In the genomic region with DNA sequence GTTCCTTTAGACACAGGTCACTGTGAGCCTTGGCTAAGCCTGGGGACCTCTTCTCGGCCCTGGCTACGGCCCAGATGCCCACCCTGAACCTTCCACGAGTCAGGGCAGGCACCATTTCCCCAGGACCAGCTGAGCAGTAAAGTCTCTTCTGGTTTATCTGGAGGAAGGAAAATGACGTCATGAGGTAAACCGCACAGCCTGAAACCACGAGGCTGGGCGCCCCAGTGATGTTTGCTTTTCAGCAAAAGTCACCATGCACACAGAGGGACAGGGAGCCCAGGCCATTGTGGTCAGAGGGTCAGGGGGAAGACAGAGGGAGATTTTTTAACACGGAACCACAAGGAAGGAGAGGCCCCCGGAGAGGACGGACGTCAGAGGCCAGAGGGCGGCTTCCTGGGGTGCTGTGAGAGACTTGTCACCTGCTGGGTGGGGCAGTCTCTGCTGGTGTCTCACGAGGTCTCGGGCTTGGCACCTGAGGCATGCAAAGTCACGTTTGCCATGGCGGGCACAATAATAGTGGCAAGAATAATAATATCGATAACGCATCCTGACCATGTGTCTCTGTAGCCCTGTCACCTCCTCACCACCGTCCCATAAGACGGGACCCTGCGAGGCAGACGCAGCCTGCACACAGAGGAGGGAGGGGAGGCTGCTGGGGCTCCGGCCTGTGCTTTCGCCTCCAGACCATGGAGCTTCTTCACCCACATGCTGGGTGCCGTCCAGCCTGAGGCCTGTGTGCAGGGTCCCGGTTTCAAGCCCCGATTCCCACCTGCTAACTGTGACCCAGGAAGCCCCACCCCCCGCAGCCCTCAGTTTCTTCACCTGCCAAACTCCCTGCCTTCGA, we compare ENCODE assay signal across 1 cellular context.
TF ChIP-seq lines count a peak whose summit lies in the region.

No MANE protein-coding gene starts in this region.

TF ChIP-seq in HepG2, 621 proteins besides CTCF, POLR2A, EP300 and RAD21 (continued from another document and continues in another):
- TF ChIP-seq, protein P1, sequence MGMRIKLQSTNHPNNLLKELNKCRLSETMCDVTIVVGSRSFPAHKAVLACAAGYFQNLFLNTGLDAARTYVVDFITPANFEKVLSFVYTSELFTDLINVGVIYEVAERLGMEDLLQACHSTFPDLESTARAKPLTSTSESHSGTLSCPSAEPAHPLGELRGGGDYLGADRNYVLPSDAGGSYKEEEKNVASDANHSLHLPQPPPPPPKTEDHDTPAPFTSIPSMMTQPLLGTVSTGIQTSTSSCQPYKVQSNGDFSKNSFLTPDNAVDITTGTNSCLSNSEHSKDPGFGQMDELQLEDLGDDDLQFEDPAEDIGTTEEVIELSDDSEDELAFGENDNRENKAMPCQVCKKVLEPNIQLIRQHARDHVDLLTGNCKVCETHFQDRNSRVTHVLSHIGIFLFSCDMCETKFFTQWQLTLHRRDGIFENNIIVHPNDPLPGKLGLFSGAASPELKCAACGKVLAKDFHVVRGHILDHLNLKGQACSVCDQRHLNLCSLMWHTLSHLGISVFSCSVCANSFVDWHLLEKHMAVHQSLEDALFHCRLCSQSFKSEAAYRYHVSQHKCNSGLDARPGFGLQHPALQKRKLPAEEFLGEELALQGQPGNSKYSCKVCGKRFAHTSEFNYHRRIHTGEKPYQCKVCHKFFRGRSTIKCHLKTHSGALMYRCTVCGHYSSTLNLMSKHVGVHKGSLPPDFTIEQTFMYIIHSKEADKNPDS (CRISPR knock-in tag; IDR thresholded peaks at IDR 0.05): no peak
- no peak for TF ChIP-seq ZNF510 (CRISPR knock-in tag; IDR thresholded peaks at IDR 0.05; ENCODE audit: low read depth)
- no peak for TF ChIP-seq TCF7 (IDR thresholded peaks at IDR 0.05; ENCODE audit: low read depth)
- TF ChIP-seq, protein P2, sequence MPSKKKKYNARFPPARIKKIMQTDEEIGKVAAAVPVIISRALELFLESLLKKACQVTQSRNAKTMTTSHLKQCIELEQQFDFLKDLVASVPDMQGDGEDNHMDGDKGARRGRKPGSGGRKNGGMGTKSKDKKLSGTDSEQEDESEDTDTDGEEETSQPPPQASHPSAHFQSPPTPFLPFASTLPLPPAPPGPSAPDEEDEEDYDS (CRISPR knock-in tag; IDR thresholded peaks at IDR 0.05): 0 out of 2 replicates have a peak, but pooled peaks have one; percentile 31
- TF ChIP-seq, protein P3, sequence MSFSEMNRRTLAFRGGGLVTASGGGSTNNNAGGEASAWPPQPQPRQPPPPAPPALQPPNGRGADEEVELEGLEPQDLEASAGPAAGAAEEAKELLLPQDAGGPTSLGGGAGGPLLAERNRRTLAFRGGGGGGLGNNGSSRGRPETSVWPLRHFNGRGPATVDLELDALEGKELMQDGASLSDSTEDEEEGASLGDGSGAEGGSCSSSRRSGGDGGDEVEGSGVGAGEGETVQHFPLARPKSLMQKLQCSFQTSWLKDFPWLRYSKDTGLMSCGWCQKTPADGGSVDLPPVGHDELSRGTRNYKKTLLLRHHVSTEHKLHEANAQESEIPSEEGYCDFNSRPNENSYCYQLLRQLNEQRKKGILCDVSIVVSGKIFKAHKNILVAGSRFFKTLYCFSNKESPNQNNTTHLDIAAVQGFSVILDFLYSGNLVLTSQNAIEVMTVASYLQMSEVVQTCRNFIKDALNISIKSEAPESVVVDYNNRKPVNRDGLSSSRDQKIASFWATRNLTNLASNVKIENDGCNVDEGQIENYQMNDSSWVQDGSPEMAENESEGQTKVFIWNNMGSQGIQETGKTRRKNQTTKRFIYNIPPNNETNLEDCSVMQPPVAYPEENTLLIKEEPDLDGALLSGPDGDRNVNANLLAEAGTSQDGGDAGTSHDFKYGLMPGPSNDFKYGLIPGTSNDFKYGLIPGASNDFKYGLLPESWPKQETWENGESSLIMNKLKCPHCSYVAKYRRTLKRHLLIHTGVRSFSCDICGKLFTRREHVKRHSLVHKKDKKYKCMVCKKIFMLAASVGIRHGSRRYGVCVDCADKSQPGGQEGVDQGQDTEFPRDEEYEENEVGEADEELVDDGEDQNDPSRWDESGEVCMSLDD (CRISPR knock-in tag; IDR thresholded peaks at IDR 0.05; ENCODE audit: borderline replicate concordance): peak; percentile 32; the same call in 1 of the 2 replicates
- no peak for TF ChIP-seq MBD4 (IDR thresholded peaks at IDR 0.05; ENCODE audit: borderline replicate concordance, low read length)
- TF ChIP-seq RBM22 (optimal IDR thresholded peaks at IDR 0.05; ENCODE audit: low read length): no peak
- no peak for TF ChIP-seq FOXJ3 (CRISPR knock-in tag; IDR thresholded peaks at IDR 0.05; ENCODE audit: borderline replicate concordance)
- 0 out of 2 replicates have a peak, but pooled peaks have one; percentile 26 for TF ChIP-seq ZNF792 (CRISPR knock-in tag; IDR thresholded peaks at IDR 0.05)
- no peak for TF ChIP-seq ZNF260 (CRISPR knock-in tag; IDR thresholded peaks at IDR 0.05; ENCODE audit: borderline replicate concordance, low read depth)
- no peak for TF ChIP-seq PTBP1 (IDR thresholded peaks at IDR 0.05; ENCODE audit: low read depth, low read length, poor library complexity, severe bottlenecking)
- no peak for TF ChIP-seq NR2F2 (IDR thresholded peaks at IDR 0.05; ENCODE audit: borderline replicate concordance, low read depth)
- TF ChIP-seq MED8 (CRISPR knock-in tag; IDR thresholded peaks at IDR 0.05; ENCODE audit: insufficient replicate concordance): no peak
- TF ChIP-seq, protein P4, sequence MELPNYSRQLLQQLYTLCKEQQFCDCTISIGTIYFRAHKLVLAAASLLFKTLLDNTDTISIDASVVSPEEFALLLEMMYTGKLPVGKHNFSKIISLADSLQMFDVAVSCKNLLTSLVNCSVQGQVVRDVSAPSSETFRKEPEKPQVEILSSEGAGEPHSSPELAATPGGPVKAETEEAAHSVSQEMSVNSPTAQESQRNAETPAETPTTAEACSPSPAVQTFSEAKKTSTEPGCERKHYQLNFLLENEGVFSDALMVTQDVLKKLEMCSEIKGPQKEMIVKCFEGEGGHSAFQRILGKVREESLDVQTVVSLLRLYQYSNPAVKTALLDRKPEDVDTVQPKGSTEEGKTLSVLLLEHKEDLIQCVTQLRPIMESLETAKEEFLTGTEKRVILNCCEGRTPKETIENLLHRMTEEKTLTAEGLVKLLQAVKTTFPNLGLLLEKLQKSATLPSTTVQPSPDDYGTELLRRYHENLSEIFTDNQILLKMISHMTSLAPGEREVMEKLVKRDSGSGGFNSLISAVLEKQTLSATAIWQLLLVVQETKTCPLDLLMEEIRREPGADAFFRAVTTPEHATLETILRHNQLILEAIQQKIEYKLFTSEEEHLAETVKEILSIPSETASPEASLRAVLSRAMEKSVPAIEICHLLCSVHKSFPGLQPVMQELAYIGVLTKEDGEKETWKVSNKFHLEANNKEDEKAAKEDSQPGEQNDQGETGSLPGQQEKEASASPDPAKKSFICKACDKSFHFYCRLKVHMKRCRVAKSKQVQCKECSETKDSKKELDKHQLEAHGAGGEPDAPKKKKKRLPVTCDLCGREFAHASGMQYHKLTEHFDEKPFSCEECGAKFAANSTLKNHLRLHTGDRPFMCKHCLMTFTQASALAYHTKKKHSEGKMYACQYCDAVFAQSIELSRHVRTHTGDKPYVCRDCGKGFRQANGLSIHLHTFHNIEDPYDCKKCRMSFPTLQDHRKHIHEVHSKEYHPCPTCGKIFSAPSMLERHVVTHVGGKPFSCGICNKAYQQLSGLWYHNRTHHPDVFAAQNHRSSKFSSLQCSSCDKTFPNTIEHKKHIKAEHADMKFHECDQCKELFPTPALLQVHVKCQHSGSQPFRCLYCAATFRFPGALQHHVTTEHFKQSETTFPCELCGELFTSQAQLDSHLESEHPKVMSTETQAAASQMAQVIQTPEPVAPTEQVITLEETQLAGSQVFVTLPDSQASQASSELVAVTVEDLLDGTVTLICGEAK (IDR thresholded peaks at IDR 0.05): no peak
- TF ChIP-seq, protein P4 (CRISPR knock-in tag; IDR thresholded peaks at IDR 0.05): no peak
- 0 out of 2 replicates have a peak, but pooled peaks have one; percentile 50 for TF ChIP-seq ZNF788 (CRISPR knock-in tag; IDR thresholded peaks at IDR 0.05; ENCODE audit: borderline replicate concordance)
- TF ChIP-seq, protein P5, sequence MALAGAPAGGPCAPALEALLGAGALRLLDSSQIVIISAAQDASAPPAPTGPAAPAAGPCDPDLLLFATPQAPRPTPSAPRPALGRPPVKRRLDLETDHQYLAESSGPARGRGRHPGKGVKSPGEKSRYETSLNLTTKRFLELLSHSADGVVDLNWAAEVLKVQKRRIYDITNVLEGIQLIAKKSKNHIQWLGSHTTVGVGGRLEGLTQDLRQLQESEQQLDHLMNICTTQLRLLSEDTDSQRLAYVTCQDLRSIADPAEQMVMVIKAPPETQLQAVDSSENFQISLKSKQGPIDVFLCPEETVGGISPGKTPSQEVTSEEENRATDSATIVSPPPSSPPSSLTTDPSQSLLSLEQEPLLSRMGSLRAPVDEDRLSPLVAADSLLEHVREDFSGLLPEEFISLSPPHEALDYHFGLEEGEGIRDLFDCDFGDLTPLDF (CRISPR knock-in tag; IDR thresholded peaks at IDR 0.05): no peak
- TF ChIP-seq ZNF598 (CRISPR knock-in tag; IDR thresholded peaks at IDR 0.05; ENCODE audit: borderline replicate concordance): no peak
- no peak for TF ChIP-seq HHEX (CRISPR knock-in tag; IDR thresholded peaks at IDR 0.05)
- TF ChIP-seq ZFX (CRISPR knock-in tag; IDR thresholded peaks at IDR 0.05; ENCODE audit: low read depth): peak; percentile 35; the same call in 1 of the 2 replicates
- no peak for TF ChIP-seq ZNF761 (CRISPR knock-in tag; conservative IDR thresholded peaks at IDR 0.05)
- TF ChIP-seq, protein P6, sequence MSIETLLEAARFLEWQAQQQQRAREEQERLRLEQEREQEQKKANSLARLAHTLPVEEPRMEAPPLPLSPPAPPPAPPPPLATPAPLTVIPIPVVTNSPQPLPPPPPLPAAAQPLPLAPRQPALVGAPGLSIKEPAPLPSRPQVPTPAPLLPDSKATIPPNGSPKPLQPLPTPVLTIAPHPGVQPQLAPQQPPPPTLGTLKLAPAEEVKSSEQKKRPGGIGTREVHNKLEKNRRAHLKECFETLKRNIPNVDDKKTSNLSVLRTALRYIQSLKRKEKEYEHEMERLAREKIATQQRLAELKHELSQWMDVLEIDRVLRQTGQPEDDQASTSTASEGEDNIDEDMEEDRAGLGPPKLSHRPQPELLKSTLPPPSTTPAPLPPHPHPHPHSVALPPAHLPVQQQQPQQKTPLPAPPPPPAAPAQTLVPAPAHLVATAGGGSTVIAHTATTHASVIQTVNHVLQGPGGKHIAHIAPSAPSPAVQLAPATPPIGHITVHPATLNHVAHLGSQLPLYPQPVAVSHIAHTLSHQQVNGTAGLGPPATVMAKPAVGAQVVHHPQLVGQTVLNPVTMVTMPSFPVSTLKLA (IDR thresholded peaks at IDR 0.05): no peak
- TF ChIP-seq TEAD2 (CRISPR knock-in tag; IDR thresholded peaks at IDR 0.05): no peak
- TF ChIP-seq ZNF816 (CRISPR knock-in tag; IDR thresholded peaks at IDR 0.05; ENCODE audit: borderline replicate concordance): no peak
- TF ChIP-seq ARNT2 (CRISPR knock-in tag; IDR thresholded peaks at IDR 0.05; ENCODE audit: low read depth): peak; percentile 75; the same call in 1 of the 2 replicates
- TF ChIP-seq HNRNPL (IDR thresholded peaks at IDR 0.05; ENCODE audit: low read depth, low read length): no peak
- peak; percentile 98 for TF ChIP-seq CREB1 (IDR thresholded peaks at IDR 0.05)
- peak; percentile 88 for TF ChIP-seq CREB1 (CRISPR knock-in tag; IDR thresholded peaks at IDR 0.05)
- TF ChIP-seq HDAC6 (IDR thresholded peaks at IDR 0.05; ENCODE audit: low read depth, low read length): no peak
- TF ChIP-seq HDAC1 (CRISPR knock-in tag; IDR thresholded peaks at IDR 0.05): no peak
- TF ChIP-seq TMF1 (CRISPR knock-in tag; IDR thresholded peaks at IDR 0.05; ENCODE audit: low read depth): no peak
- TF ChIP-seq, protein P7, sequence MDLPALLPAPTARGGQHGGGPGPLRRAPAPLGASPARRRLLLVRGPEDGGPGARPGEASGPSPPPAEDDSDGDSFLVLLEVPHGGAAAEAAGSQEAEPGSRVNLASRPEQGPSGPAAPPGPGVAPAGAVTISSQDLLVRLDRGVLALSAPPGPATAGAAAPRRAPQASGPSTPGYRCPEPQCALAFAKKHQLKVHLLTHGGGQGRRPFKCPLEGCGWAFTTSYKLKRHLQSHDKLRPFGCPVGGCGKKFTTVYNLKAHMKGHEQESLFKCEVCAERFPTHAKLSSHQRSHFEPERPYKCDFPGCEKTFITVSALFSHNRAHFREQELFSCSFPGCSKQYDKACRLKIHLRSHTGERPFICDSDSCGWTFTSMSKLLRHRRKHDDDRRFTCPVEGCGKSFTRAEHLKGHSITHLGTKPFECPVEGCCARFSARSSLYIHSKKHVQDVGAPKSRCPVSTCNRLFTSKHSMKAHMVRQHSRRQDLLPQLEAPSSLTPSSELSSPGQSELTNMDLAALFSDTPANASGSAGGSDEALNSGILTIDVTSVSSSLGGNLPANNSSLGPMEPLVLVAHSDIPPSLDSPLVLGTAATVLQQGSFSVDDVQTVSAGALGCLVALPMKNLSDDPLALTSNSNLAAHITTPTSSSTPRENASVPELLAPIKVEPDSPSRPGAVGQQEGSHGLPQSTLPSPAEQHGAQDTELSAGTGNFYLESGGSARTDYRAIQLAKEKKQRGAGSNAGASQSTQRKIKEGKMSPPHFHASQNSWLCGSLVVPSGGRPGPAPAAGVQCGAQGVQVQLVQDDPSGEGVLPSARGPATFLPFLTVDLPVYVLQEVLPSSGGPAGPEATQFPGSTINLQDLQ (CRISPR knock-in tag; IDR thresholded peaks at IDR 0.05): no peak
